15 cellular contexts compared by ENCODE assay signal in the genomic region with DNA sequence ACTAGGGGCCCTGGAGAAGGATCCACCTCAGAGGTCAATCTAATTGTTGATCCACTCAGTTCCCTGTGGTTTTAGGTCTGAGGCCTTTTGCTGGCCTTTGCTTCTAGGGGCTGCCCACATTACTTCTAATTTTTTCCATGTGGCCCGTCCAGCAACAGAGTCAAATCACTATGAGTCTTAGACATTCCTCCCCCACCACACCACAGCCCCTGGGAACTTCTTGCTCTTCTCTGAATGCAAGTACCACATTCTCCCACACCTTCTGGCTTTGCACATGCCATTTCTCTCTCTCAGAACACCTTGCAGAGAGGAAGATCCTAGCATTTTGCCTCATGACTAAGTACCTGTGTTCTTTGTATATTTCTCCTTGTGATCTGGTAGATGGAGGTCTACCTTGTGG.
"Had no signal": no experiment of that assay in that cellular context is flagged by ENCODE, and none has a peak within 500 bp of the region (broad histone marks: within the 10 kb centered on the region; RNA-seq: fewer than 3 reads in every experiment).

No MANE protein-coding gene starts in this region.

- H3K4me3 Mint-ChIP-seq: naive thymus-derived CD4-positive, alpha-beta T cell; stimulated activated naive CD8-positive, alpha-beta T cell treated with anti-CD3 and anti-CD28 coated beads, Interleukin-15, amount 100 ng/mL, for 72 hours had no signal

- H3K4me1 Mint-ChIP-seq: naive thymus-derived CD4-positive, alpha-beta T cell; stimulated activated naive CD8-positive, alpha-beta T cell treated with anti-CD3 and anti-CD28 coated beads, Interleukin-15, amount 100 ng/mL, for 72 hours had no signal

- DNase-seq: colonic mucosa; dermis blood vessel endothelial cell; erythroblast; foreskin melanocyte; head of caudate nucleus; kidney; left cardiac atrium; left ventricle myocardium inferior; lower lobe of right lung; mesenchymal stem cell; naive thymus-derived CD4-positive, alpha-beta T cell; posterior cingulate gyrus; small intestine; stimulated activated CD4-positive, alpha-beta T cell treated with anti-CD3 and anti-CD28 coated beads, Interleukin-12 subunit alpha, Interleukin-12 subunit beta, amount 100 ng/mL, for 4 hours; stimulated activated naive CD8-positive, alpha-beta T cell treated with anti-CD3 and anti-CD28 coated beads, Interleukin-15, amount 100 ng/mL, for 72 hours had no signal

- H3K27ac Mint-ChIP-seq: naive thymus-derived CD4-positive, alpha-beta T cell; stimulated activated naive CD8-positive, alpha-beta T cell treated with anti-CD3 and anti-CD28 coated beads, Interleukin-15, amount 100 ng/mL, for 72 hours had no signal

- H3K9me3 Mint-ChIP-seq: stimulated activated naive CD8-positive, alpha-beta T cell treated with anti-CD3 and anti-CD28 coated beads, Interleukin-15, amount 100 ng/mL, for 72 hours had no signal

- H3K36me3 Mint-ChIP-seq: naive thymus-derived CD4-positive, alpha-beta T cell had no signal

- H3K27me3 Mint-ChIP-seq: stimulated activated naive CD8-positive, alpha-beta T cell treated with anti-CD3 and anti-CD28 coated beads, Interleukin-15, amount 100 ng/mL, for 72 hours had no signal

- ATAC-seq: left cardiac atrium; lower lobe of right lung; naive thymus-derived CD4-positive, alpha-beta T cell; stimulated activated naive CD8-positive, alpha-beta T cell treated with anti-CD3 and anti-CD28 coated beads, Interleukin-15, amount 100 ng/mL, for 72 hours had no signal
